Comparison of ENCODE assay signal across 2 cellular contexts in genomic region chr22:19785461-19786263, GRCh38.
TF ChIP-seq lines count a peak whose summit lies in the region.

No MANE protein-coding gene starts in this region.

TF ChIP-seq in K562, 482 proteins besides CTCF, POLR2A, EP300 and RAD21 (continued from another document):
- no peak for TF ChIP-seq ZBTB40 (IDR thresholded peaks at IDR 0.05)
- no peak; the same call in 1 of the 2 replicates for TF ChIP-seq ZBTB40 (CRISPR knock-in tag; IDR thresholded peaks at IDR 0.05)
- peak; percentile 35 for TF ChIP-seq SNRNP70 (optimal IDR thresholded peaks at IDR 0.05; ENCODE audit: low read depth, low read length)
- no peak for TF ChIP-seq LEF1 (IDR thresholded peaks at IDR 0.05)
- 0 out of 2 replicates have a peak, but pooled peaks have one; percentile 78 for TF ChIP-seq HMGXB4 (CRISPR knock-in tag; IDR thresholded peaks at IDR 0.05)
- TF ChIP-seq ZBTB9 (CRISPR knock-in tag; IDR thresholded peaks at IDR 0.05) = no peak
- no peak for TF ChIP-seq TEAD2 (tag; IDR thresholded peaks at IDR 0.05)
- TF ChIP-seq POLR2G (IDR thresholded peaks at IDR 0.05; ENCODE audit: low read depth, low read length) = peak; percentile 58; the same call in 1 of the 2 replicates
- TF ChIP-seq DIDO1 (tag; IDR thresholded peaks at IDR 0.05; ENCODE audit: low read depth) = no peak
- TF ChIP-seq ELF4 (CRISPR knock-in tag; IDR thresholded peaks at IDR 0.05) = no peak
- TF ChIP-seq HDAC6 (IDR thresholded peaks at IDR 0.05; ENCODE audit: low read depth, low read length) = 0 out of 2 replicates have a peak, but pooled peaks have one; percentile 9
- 0 out of 2 replicates have a peak, but pooled peaks have one; percentile 61 for TF ChIP-seq TAF15 (IDR thresholded peaks at IDR 0.05; ENCODE audit: low read depth, low read length)

TF ChIP-seq in HepG2, 621 proteins besides CTCF, POLR2A, EP300 and RAD21 (continued from another document):
- TF ChIP-seq PATZ1 (CRISPR knock-in tag; IDR thresholded peaks at IDR 0.05) = no peak
- TF ChIP-seq ZBTB7B (CRISPR knock-in tag; IDR thresholded peaks at IDR 0.05) = no peak
- no peak for TF ChIP-seq YY1 (IDR thresholded peaks at IDR 0.05; ENCODE audit: insufficient read depth, insufficient replicate concordance, low read depth, low read length)
- no peak for TF ChIP-seq ZNF382 (CRISPR knock-in tag; IDR thresholded peaks at IDR 0.05; ENCODE audit: borderline replicate concordance)
- TF ChIP-seq CBFB (CRISPR knock-in tag; IDR thresholded peaks at IDR 0.05) = no peak
- TF ChIP-seq ZBTB42 (CRISPR knock-in tag; IDR thresholded peaks at IDR 0.05) = no peak
- TF ChIP-seq NFKB2 (CRISPR knock-in tag; IDR thresholded peaks at IDR 0.05; ENCODE audit: borderline replicate concordance) = peak; percentile 21; the same call in 1 of the 2 replicates
- no peak for TF ChIP-seq CREBL2 (CRISPR knock-in tag; IDR thresholded peaks at IDR 0.05; ENCODE audit: borderline replicate concordance)
- no peak for TF ChIP-seq CC2D1A (CRISPR knock-in tag; IDR thresholded peaks at IDR 0.05)
- TF ChIP-seq TRAFD1 (CRISPR knock-in tag; IDR thresholded peaks at IDR 0.05; ENCODE audit: borderline replicate concordance) = 0 out of 2 replicates have a peak, but pooled peaks have one; percentile 64
- TF ChIP-seq RNF219 (CRISPR knock-in tag; IDR thresholded peaks at IDR 0.05) = no peak
- TF ChIP-seq SALL1 (CRISPR knock-in tag; IDR thresholded peaks at IDR 0.05) = peak; percentile 36; the same call in 1 of the 2 replicates
- TF ChIP-seq ZNF235 (CRISPR knock-in tag; IDR thresholded peaks at IDR 0.05; ENCODE audit: borderline replicate concordance) = no peak
- peak; percentile 54; the same call in 1 of the 2 replicates for TF ChIP-seq SAFB2 (CRISPR knock-in tag; IDR thresholded peaks at IDR 0.05; ENCODE audit: borderline replicate concordance, low read depth)
